In genomic region chr11:20274031-20274430, GRCh38 we compare ENCODE assay signal across 22 cellular contexts.
DNase-seq lines count a peak whose midpoint lies in the region; ATAC-seq and TF ChIP-seq lines count a peak whose summit lies in the region.
"Had no signal": no experiment of that assay in that cellular context is flagged by ENCODE, and none has a peak within 500 bp of the region (broad histone marks: within the 10 kb centered on the region; RNA-seq: fewer than 3 reads in every experiment).

No MANE protein-coding gene starts in this region.

- H3K9me2 ChIP-seq in GM23338 (ENCODE audit: insufficient read depth): peaks cover 7% of the 10 kb centered on the region; the same call in 1 of the 2 replicates

- peak; percentile 45 for ATAC-seq in GM23338
- ATAC-seq in lower lobe of right lung: no peak
- no peak for ATAC-seq in HG03135 (IDR thresholded peaks at IDR 0.05; ENCODE audit: unreplicated experiment)
- no peak for ATAC-seq in HG02840 (IDR thresholded peaks at IDR 0.05; ENCODE audit: low FRiP score, unreplicated experiment)
- no peak for ATAC-seq in GM19035 (IDR thresholded peaks at IDR 0.05; ENCODE audit: unreplicated experiment)
- ATAC-seq: activated T-cell treated with anti-CD3 and anti-CD28 coated beads, Interleukin-2, amount 50 U/mL, for 72 hours; right cardiac atrium had no signal

- H3F3A ChIP-seq in GM23338 (replicated peaks; ENCODE audit: low read depth): no peaks in the 10 kb centered on the region

- H3K36me3 ChIP-seq in GM23338 (ENCODE audit: insufficient read depth) (no peaks in the 10 kb centered on the region), lower lobe of right lung (no peaks in the 10 kb centered on the region)
- H3K36me3 ChIP-seq: ovary, tibial artery had no signal

- H3K4me1 Mint-ChIP-seq in GM23338 (peaks cover 7% of the 10 kb centered on the region), neural crest cell (peaks cover 57% of the 10 kb centered on the region)
- H3K4me1 Mint-ChIP-seq: activated naive CD4-positive, alpha-beta T cell treated with anti-CD3 and anti-CD28 coated beads, Interleukin-2, amount 10 ng/mL, durations not matched to agents 7 days and 5 days; CD4-positive, CD25-positive, alpha-beta regulatory T cell; naive B cell had no signal

- H2AFZ ChIP-seq in GM23338: no peak overlapping the region; the same call in 1 of the 2 replicates

- H3K27ac Mint-ChIP-seq in GM23338: no peak overlapping the region
- H3K27ac Mint-ChIP-seq in neural crest cell (ENCODE audit: unreplicated experiment): peak overlapping the region; percentile 79
- H3K27ac Mint-ChIP-seq: activated naive CD4-positive, alpha-beta T cell treated with anti-CD3 and anti-CD28 coated beads, Interleukin-2, amount 10 ng/mL, durations not matched to agents 7 days and 5 days; activated T-cell treated with anti-CD3 and anti-CD28 coated beads, Interleukin-2, amount 50 U/mL, for 72 hours; CD4-positive, CD25-positive, alpha-beta regulatory T cell; dendritic cell treated with granulocyte-macrophage colony-stimulating factor and Interleukin-4, amounts not matched to agents 40 ng/mL and 50 ng/mL, for 4 days; stimulated activated naive CD8-positive, alpha-beta T cell treated with anti-CD3 and anti-CD28 coated beads, Interleukin-15, Interleukin-2, amounts not matched to agents 100 ng/mL and 50 ng/mL, for 24 hours had no signal

- H3K36me3 Mint-ChIP-seq in GM23338 (ENCODE audit: low read depth) (no peaks in the 10 kb centered on the region), neural crest cell (ENCODE audit: low read depth) (no peaks in the 10 kb centered on the region)
- H3K36me3 Mint-ChIP-seq: activated naive CD4-positive, alpha-beta T cell treated with anti-CD3 and anti-CD28 coated beads, Interleukin-2, amount 10 ng/mL, durations not matched to agents 7 days and 5 days; CD4-positive, CD25-positive, alpha-beta regulatory T cell; naive B cell had no signal

- H3K9me3 Mint-ChIP-seq in GM23338 (no peaks in the 10 kb centered on the region), neural crest cell (no peaks in the 10 kb centered on the region)
- H3K9me3 Mint-ChIP-seq: activated naive CD4-positive, alpha-beta T cell treated with anti-CD3 and anti-CD28 coated beads, Interleukin-2, amount 10 ng/mL, durations not matched to agents 7 days and 5 days; activated T-cell treated with anti-CD3 and anti-CD28 coated beads, Interleukin-2, amount 50 U/mL, for 72 hours; dendritic cell treated with granulocyte-macrophage colony-stimulating factor and Interleukin-4, amounts not matched to agents 40 ng/mL and 50 ng/mL, for 4 days; stimulated activated naive CD8-positive, alpha-beta T cell treated with anti-CD3 and anti-CD28 coated beads, Interleukin-15, Interleukin-2, amounts not matched to agents 100 ng/mL and 50 ng/mL, for 24 hours had no signal

- DNase-seq in GM23338 (ENCODE audit: low spot score) (no peak), NCI-H1417 (lab: John Stamatoyannopoulos, UW) (peak; percentile 75 to 98 (median 93)), NCI-H510A (lab: John Stamatoyannopoulos, UW) (peak; percentile 27), neural crest cell (ENCODE audit: low read depth, low spot score) (no peak), lower lobe of right lung (no peak)
- DNase-seq: activated naive CD4-positive, alpha-beta T cell treated with anti-CD3 and anti-CD28 coated beads, Interleukin-2, amount 10 ng/mL, durations not matched to agents 7 days and 5 days; activated T-cell treated with anti-CD3 and anti-CD28 coated beads, Interleukin-2, amount 50 U/mL, for 72 hours; CD4-positive, CD25-positive, alpha-beta regulatory T cell; DMS53; KBM-7; naive B cell; ovary; right cardiac atrium; SHP77; stimulated activated CD4-positive, alpha-beta T cell treated with anti-CD3 and anti-CD28 coated beads, Interleukin-4, amount 100 ng/mL, for 4 hours; SW 1271; tibial artery had no signal

- intact Hi-C loops in lower lobe of right lung (cut with DNase I): no loop called here

- peaks cover 7% of the 10 kb centered on the region for H3K27me3 Mint-ChIP-seq in GM23338 (ENCODE audit: insufficient read depth, low read depth, poor library complexity)
- H3K27me3 Mint-ChIP-seq in neural crest cell (ENCODE audit: low read depth): peaks cover 91% of the 10 kb centered on the region
- H3K27me3 Mint-ChIP-seq: dendritic cell treated with granulocyte-macrophage colony-stimulating factor and Interleukin-4, amounts not matched to agents 40 ng/mL and 50 ng/mL, for 4 days had no signal

- H3K4me3 Mint-ChIP-seq in GM23338 (no peak overlapping the region), neural crest cell (peak overlapping the region; percentile 64)
- H3K4me3 Mint-ChIP-seq: activated naive CD4-positive, alpha-beta T cell treated with anti-CD3 and anti-CD28 coated beads, Interleukin-2, amount 10 ng/mL, durations not matched to agents 7 days and 5 days; activated T-cell treated with anti-CD3 and anti-CD28 coated beads, Interleukin-2, amount 50 U/mL, for 72 hours; dendritic cell treated with granulocyte-macrophage colony-stimulating factor and Interleukin-4, amounts not matched to agents 40 ng/mL and 50 ng/mL, for 4 days; naive B cell; stimulated activated naive CD8-positive, alpha-beta T cell treated with anti-CD3 and anti-CD28 coated beads, Interleukin-15, Interleukin-2, amounts not matched to agents 100 ng/mL and 50 ng/mL, for 24 hours had no signal

- H3K4me1 ChIP-seq in GM23338 (ENCODE audit: insufficient read depth) (no peaks in the 10 kb centered on the region), lower lobe of right lung (no peaks in the 10 kb centered on the region)
- H3K4me1 ChIP-seq: tibial artery had no signal

- H3K27ac ChIP-seq in GM23338 (ENCODE audit: low read depth): no peak overlapping the region
- H3K27ac ChIP-seq in lower lobe of right lung: no peak overlapping the region
- H3K27ac ChIP-seq: ovary, tibial artery had no signal

- H3K4me3 ChIP-seq in GM23338 (no peak overlapping the region), lower lobe of right lung (no peak overlapping the region)
- H3K4me3 ChIP-seq: ovary, tibial artery had no signal

- TF ChIP-seq CTCF in GM23338 (conservative IDR thresholded peaks at IDR 0.05; ENCODE audit: low read depth in 2 of 2): no peak
- no peak for TF ChIP-seq CTCF in neural crest cell (conservative IDR thresholded peaks at IDR 0.05)
- TF ChIP-seq CTCF in lower lobe of right lung (IDR thresholded peaks at IDR 0.05): no peak

- H3K79me2 ChIP-seq in GM23338 (replicated peaks; ENCODE audit: insufficient read depth): no peaks in the 10 kb centered on the region

- no peaks in the 10 kb centered on the region for H3K9me3 ChIP-seq in lower lobe of right lung
- H3K9me3 ChIP-seq: ovary, tibial artery had no signal

- no peak overlapping the region for H3K4me2 ChIP-seq in GM23338

- no peaks in the 10 kb centered on the region for H4K20me1 ChIP-seq in GM23338 (replicated peaks; ENCODE audit: insufficient read depth)

- H3K27me3 ChIP-seq in GM23338 (ENCODE audit: insufficient read depth) (no peaks in the 10 kb centered on the region), lower lobe of right lung (ENCODE audit: low read depth) (no peaks in the 10 kb centered on the region)
- H3K27me3 ChIP-seq: ovary had no signal

TF ChIP-seq in GM23338, 12 proteins besides CTCF, POLR2A, EP300 and RAD21 (continues in another document):
- no peak for TF ChIP-seq EZH2 (IDR thresholded peaks at IDR 0.05; ENCODE audit: low read depth, unreplicated experiment)
- TF ChIP-seq NANOG (IDR thresholded peaks at IDR 0.05; ENCODE audit: borderline replicate concordance): no peak
- TF ChIP-seq STAT1 (IDR thresholded peaks at IDR 0.05; ENCODE audit: unreplicated experiment): no peak

Comparison
In these comparisons a context has a peak if more than half of its experiments do, and no peak if none do; other contexts are left out.
1. DNase-seq: peak in NCI-H1417 (3 of 3) and NCI-H510A (single experiment); none in GM23338 (single experiment), neural crest cell (single experiment) and lower lobe of right lung (single experiment).